Comparison of ENCODE assay signal across 29 cellular contexts in the genomic region with DNA sequence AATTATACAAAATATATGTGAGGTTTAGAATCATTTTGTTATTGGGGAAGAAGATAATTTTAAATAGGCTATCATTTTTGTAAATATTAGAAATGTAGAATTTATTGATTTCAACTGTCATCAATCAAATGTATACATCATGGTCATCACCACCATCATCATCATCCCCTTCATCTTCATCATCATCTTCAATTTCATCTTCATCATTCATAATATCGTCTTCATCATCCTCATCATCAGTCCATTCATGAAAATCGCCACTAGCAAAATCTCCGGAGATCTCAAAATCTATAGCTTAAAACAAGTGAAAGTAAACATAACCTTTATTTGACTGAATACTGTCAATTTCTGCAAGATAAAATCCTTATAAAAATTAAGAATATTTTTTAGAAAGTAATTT.
"Had no signal": no experiment of that assay in that cellular context is flagged by ENCODE, and none has a peak within 500 bp of the region (broad histone marks: within the 10 kb centered on the region; RNA-seq: fewer than 3 reads in every experiment).

No MANE protein-coding gene starts in this region.

- H3K36me3 ChIP-seq: stomach, suprapubic skin, thoracic aorta, thyroid gland, tibial artery, tibial nerve, transverse colon, upper lobe of left lung, upper lobe of right lung, uterus, vagina had no signal

- H3K9me3 Mint-ChIP-seq: stimulated activated memory B cell treated with anti-CD40 and anti-IgM and Interleukin-4, amounts not matched to agents 10 μg/mL and 1 μg/mL and 100 μg/mL, for 72 hours; type B pancreatic cell had no signal

- H3K27me3 Mint-ChIP-seq: stimulated activated memory B cell treated with anti-CD40 and anti-IgM and Interleukin-4, amounts not matched to agents 10 μg/mL and 1 μg/mL and 100 μg/mL, for 72 hours; stimulated activated naive B cell treated with anti-CD40 and anti-IgM and Interleukin-4, amounts not matched to agents 10 μg/mL and 1 μg/mL and 100 μg/mL, for 72 hours; stimulated activated naive CD8-positive, alpha-beta T cell treated with anti-CD3 and anti-CD28 coated beads, Interleukin-15, amount 100 ng/mL, for 72 hours; stimulated activated naive CD8-positive, alpha-beta T cell treated with anti-CD3 and anti-CD28 coated beads, Interleukin-15, Interleukin-2, amounts not matched to agents 100 ng/mL and 50 ng/mL, for 24 hours; type B pancreatic cell had no signal

- DNase-seq: stimulated activated CD4-positive, alpha-beta T cell treated with anti-CD3 and anti-CD28 coated beads, Interleukin-2, amount 100 ng/mL, for 48 hours; stimulated activated CD4-positive, alpha-beta T cell treated with anti-CD3 and anti-CD28 coated beads, Interleukin-4, amount 100 ng/mL, for 1 hour; stimulated activated CD4-positive, alpha-beta T cell treated with anti-CD3 and anti-CD28 coated beads, Interleukin-4, amount 100 ng/mL, for 24 hours; stimulated activated CD4-positive, alpha-beta T cell treated with anti-CD3 and anti-CD28 coated beads, Interleukin-4, amount 100 ng/mL, for 4 hours; stimulated activated CD8-positive, alpha-beta memory T cell treated with anti-CD3 and anti-CD28 coated beads, Interleukin-4, amount 100 ng/mL, for 48 hours; stimulated activated naive B cell treated with anti-CD40 and anti-IgM and Interleukin-4, amounts not matched to agents 10 μg/mL and 1 μg/mL and 100 μg/mL, for 72 hours; stimulated activated naive CD4-positive, alpha-beta T cell; stimulated activated naive CD4-positive, alpha-beta T cell treated with Interleukin-2 at 50 U/mL for 16 hours; stimulated activated naive CD8-positive, alpha-beta T cell treated with anti-CD3 and anti-CD28 coated beads, Interleukin-15, amount 100 ng/mL, for 72 hours; stimulated activated naive CD8-positive, alpha-beta T cell treated with anti-CD3 and anti-CD28 coated beads, Interleukin-15, Interleukin-2, amounts not matched to agents 100 U/mL and 50 U/mL, for 24 hours; stomach; substantia nigra; testis; thyroid gland; tibial artery; transverse colon; trophoblast cell; upper lobe of left lung; upper lobe of right lung; uterus had no signal

- FAIRE-seq: urothelium cell line had no signal

- H3K27ac Mint-ChIP-seq: stimulated activated effector memory CD8-positive, alpha-beta T cell treated with anti-CD3 and anti-CD28 coated beads, Interleukin-12 subunit alpha, Interleukin-12 subunit beta, amount 100 ng/mL, for 72 hours; stimulated activated memory B cell treated with anti-CD40 and anti-IgM and Interleukin-4, amounts not matched to agents 10 μg/mL and 1 μg/mL and 100 μg/mL, for 72 hours; stimulated activated naive B cell treated with anti-CD40 and anti-IgM and Interleukin-4, amounts not matched to agents 10 μg/mL and 1 μg/mL and 100 μg/mL, for 72 hours; stimulated activated naive CD8-positive, alpha-beta T cell treated with anti-CD3 and anti-CD28 coated beads, Interleukin-15, amount 100 ng/mL, for 72 hours; stimulated activated naive CD8-positive, alpha-beta T cell treated with anti-CD3 and anti-CD28 coated beads, Interleukin-15, Interleukin-2, amounts not matched to agents 100 ng/mL and 50 ng/mL, for 24 hours; type B pancreatic cell had no signal

- H3K4me1 ChIP-seq: stomach, suprapubic skin, testis, thyroid gland, tibial artery, tibial nerve, transverse colon, upper lobe of left lung, upper lobe of right lung, uterus, vagina had no signal

- H3K36me3 Mint-ChIP-seq: stimulated activated effector memory CD8-positive, alpha-beta T cell treated with anti-CD3 and anti-CD28 coated beads, Interleukin-12 subunit alpha, Interleukin-12 subunit beta, amount 100 ng/mL, for 72 hours; stimulated activated memory B cell treated with anti-CD40 and anti-IgM and Interleukin-4, amounts not matched to agents 10 μg/mL and 1 μg/mL and 100 μg/mL, for 72 hours; stimulated activated naive B cell treated with anti-CD40 and anti-IgM and Interleukin-4, amounts not matched to agents 10 μg/mL and 1 μg/mL and 100 μg/mL, for 72 hours; type B pancreatic cell had no signal

- H3K27me3 ChIP-seq: stomach, suprapubic skin, testis, thyroid gland, tibial artery, tibial nerve, transverse colon, upper lobe of left lung, upper lobe of right lung, vagina had no signal

- H3K4me3 Mint-ChIP-seq: stimulated activated effector memory CD8-positive, alpha-beta T cell treated with anti-CD3 and anti-CD28 coated beads, Interleukin-12 subunit alpha, Interleukin-12 subunit beta, amount 100 ng/mL, for 72 hours; stimulated activated memory B cell treated with anti-CD40 and anti-IgM and Interleukin-4, amounts not matched to agents 10 μg/mL and 1 μg/mL and 100 μg/mL, for 72 hours; stimulated activated naive B cell treated with anti-CD40 and anti-IgM and Interleukin-4, amounts not matched to agents 10 μg/mL and 1 μg/mL and 100 μg/mL, for 72 hours; stimulated activated naive CD8-positive, alpha-beta T cell treated with anti-CD3 and anti-CD28 coated beads, Interleukin-15, amount 100 ng/mL, for 72 hours; stimulated activated naive CD8-positive, alpha-beta T cell treated with anti-CD3 and anti-CD28 coated beads, Interleukin-15, Interleukin-2, amounts not matched to agents 100 ng/mL and 50 ng/mL, for 24 hours; type B pancreatic cell had no signal

- ATAC-seq: stimulated activated effector memory CD8-positive, alpha-beta T cell treated with anti-CD3 and anti-CD28 coated beads, Interleukin-12 subunit alpha, Interleukin-12 subunit beta, amount 100 ng/mL, for 72 hours; stimulated activated memory B cell treated with anti-CD40 and anti-IgM and Interleukin-4, amounts not matched to agents 10 μg/mL and 1 μg/mL and 100 μg/mL, for 72 hours; stimulated activated naive B cell treated with anti-CD40 and anti-IgM and Interleukin-4, amounts not matched to agents 10 μg/mL and 1 μg/mL and 100 μg/mL, for 72 hours; stimulated activated naive CD8-positive, alpha-beta T cell treated with anti-CD3 and anti-CD28 coated beads, Interleukin-15, amount 100 ng/mL, for 72 hours; stimulated activated naive CD8-positive, alpha-beta T cell treated with anti-CD3 and anti-CD28 coated beads, Interleukin-15, Interleukin-2, amounts not matched to agents 100 U/mL and 50 U/mL, for 24 hours; upper lobe of right lung had no signal

- H3K4me1 Mint-ChIP-seq: stimulated activated effector memory CD8-positive, alpha-beta T cell treated with anti-CD3 and anti-CD28 coated beads, Interleukin-12 subunit alpha, Interleukin-12 subunit beta, amount 100 ng/mL, for 72 hours; stimulated activated memory B cell treated with anti-CD40 and anti-IgM and Interleukin-4, amounts not matched to agents 10 μg/mL and 1 μg/mL and 100 μg/mL, for 72 hours; stimulated activated naive B cell treated with anti-CD40 and anti-IgM and Interleukin-4, amounts not matched to agents 10 μg/mL and 1 μg/mL and 100 μg/mL, for 72 hours; stimulated activated naive CD8-positive, alpha-beta T cell treated with anti-CD3 and anti-CD28 coated beads, Interleukin-15, amount 100 ng/mL, for 72 hours had no signal

- H3K9me3 ChIP-seq: stomach, testis, thoracic aorta, thyroid gland, tibial artery, transverse colon, upper lobe of left lung, upper lobe of right lung, uterus, vagina had no signal

- H3K4me3 ChIP-seq: stomach, suprapubic skin, testis, thoracic aorta, thyroid gland, tibial artery, tibial nerve, transverse colon, upper lobe of left lung, upper lobe of right lung, uterus, vagina had no signal

- H3K27ac ChIP-seq: stomach, suprapubic skin, testis, thoracic aorta, thyroid gland, tibial artery, tibial nerve, transverse colon, upper lobe of left lung, upper lobe of right lung, uterus, vagina had no signal
